8 cellular contexts compared by ENCODE assay signal in the genomic region with DNA sequence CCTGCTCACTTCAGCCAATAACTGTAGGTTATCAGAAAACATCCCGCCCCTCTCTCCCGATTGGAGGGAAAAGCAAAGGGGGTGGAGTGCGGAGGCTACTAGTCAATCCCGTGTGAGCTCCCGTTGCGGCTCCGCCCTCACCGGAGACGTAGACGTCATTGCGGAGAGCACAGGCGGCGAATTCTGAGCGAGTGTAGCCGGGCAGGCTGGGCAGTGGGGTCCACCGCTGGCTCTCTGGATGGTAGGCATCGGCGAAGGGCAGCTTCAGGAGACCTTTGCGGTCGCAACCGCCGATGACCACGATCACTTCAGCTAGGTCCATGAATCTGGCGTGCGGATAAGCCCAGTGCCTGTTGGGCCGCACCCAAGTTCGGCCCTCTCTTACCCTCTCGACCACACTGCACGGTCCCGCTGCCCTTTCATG. TPM values are rescaled to one million over a fixed set of nuclear protein-coding genes. Genes with fewer than 3 reads are reported as not detected.
DNase-seq lines count a peak whose midpoint lies in the region; ATAC-seq, FAIRE-seq and TF ChIP-seq lines count a peak whose summit lies in the region.

No MANE protein-coding gene starts in this region.

- 75% methylated on average over 29 of the region's 30 CpGs for WGBS in K562 (ENCODE audit: insufficient coverage, low coverage, missing lambda C conversion rate)

- no peak overlapping the region for H3K4me2 ChIP-seq in K562 (ENCODE audit: insufficient read depth, low read length)

- no peak overlapping the region for H3K4me3 Mint-ChIP-seq in endothelial cell (ENCODE audit: unreplicated experiment)

- TF ChIP-seq RAD21 in K562 (CRISPR knock-in tag; conservative IDR thresholded peaks at IDR 0.05 in 1 of 2, IDR thresholded peaks at IDR 0.05 in 1 of 2), result no peak

- ATAC-seq in HG03066 (IDR thresholded peaks at IDR 0.05; ENCODE audit: low read depth, unreplicated experiment) (peak; percentile 79), K562 (peak; percentile 70)

- DNase-seq in DMS53 (lab: John Stamatoyannopoulos, UW) (peak; percentile 98), T1000 (lab: John Stamatoyannopoulos, UW) (peak; percentile 91), K562 (ENCODE audit: extremely low read depth in 1 of 4, low spot score in 3 of 4) (peak in 3 of 4 experiments; percentile 65 to 75 (median 68)), iPS-NIHi11 (ENCODE audit: low spot score) (peak; percentile 89), smooth muscle cell of the brain vasculature (ENCODE audit: low read depth, low spot score) (peak; percentile 74), endothelial cell (ENCODE audit: low spot score) (no peak), NCI-H2196 treated with DMSO at 0.1 percent for 48 hours (lab: John Stamatoyannopoulos, UW; ENCODE audit: unreplicated experiment) (no peak)

- in situ Hi-C loops in K562 (cut with MboI), result loop anchor here (25.0 kb wide), 1 partner anchor 434 kb away; no protein-coding TSS in a partner anchor

- no peak for TF ChIP-seq EP300 in K562 (IDR thresholded peaks at IDR 0.05; ENCODE audit: low read length)

- H3K9ac ChIP-seq in K562 (ENCODE audit: insufficient read depth in 1 of 2, low read depth in 2 of 2, low read length in 2 of 2), result no peak overlapping the region; a peak in 1 of 4 replicates

- no peak overlapping the region for H3K27ac Mint-ChIP-seq in endothelial cell (ENCODE audit: unreplicated experiment)

- peaks cover 28% of the 10 kb centered on the region for H3K36me3 Mint-ChIP-seq in endothelial cell (ENCODE audit: low read depth, unreplicated experiment)

- H3K4me1 ChIP-seq in K562 (replicated peaks in 1 of 2; ENCODE audit: control insufficient read depth in 2 of 2, insufficient read depth in 2 of 2, low read length in 2 of 2), result peaks cover 1 to 16% of the 10 kb centered on the region in 2 experiments; a peak in 4 of 5 replicates

- H3K79me2 ChIP-seq in K562 (ENCODE audit: control insufficient read depth, insufficient read depth, low read length), result no peaks in the 10 kb centered on the region

- H3K27me3 ChIP-seq in K562 (ENCODE audit: control insufficient read depth in 2 of 2, insufficient read depth in 2 of 2, low read length in 2 of 2), result peaks cover 4 to 22% of the 10 kb centered on the region in 2 experiments; a peak in 4 of 5 replicates

- H4K20me1 ChIP-seq in K562 (replicated peaks; ENCODE audit: control insufficient read depth, insufficient read depth, low read length), result peaks cover under 1% of the 10 kb centered on the region; the same call in 1 of the 2 replicates

- H2AFZ ChIP-seq in K562 (ENCODE audit: low read depth, low read length), result no peak overlapping the region

- H3K4me3 ChIP-seq in K562, result no peak overlapping the region

- no peak overlapping the region for H3K27ac ChIP-seq in K562 (ENCODE audit: extremely low read depth, low read depth, low read length)

- POLR2A ChIA-PET in K562 (lab: Yijun Ruan, JAX), result interaction anchor here (0.6 kb wide), 1 partner anchor 96 kb away, joined by 3 read pairs; no protein-coding TSS in a partner anchor

- H3K9me3 ChIP-seq in K562 (replicated peaks; ENCODE audit: control insufficient read depth, insufficient read depth, low read depth, low read length), result no peaks in the 10 kb centered on the region

- no peaks in the 10 kb centered on the region for H3K9me1 ChIP-seq in K562 (ENCODE audit: control insufficient read depth, insufficient read depth, low read length)

- H3K27me3 Mint-ChIP-seq in endothelial cell (ENCODE audit: unreplicated experiment), result peaks cover 34% of the 10 kb centered on the region

- intact Hi-C loops in K562 (cut with micrococcal nuclease), result no loop called here

- no peak for TF ChIP-seq POLR2A in K562 (conservative IDR thresholded peaks at IDR 0.05)

- TF ChIP-seq CTCF in K562 (IDR thresholded peaks at IDR 0.05 in 2 of 3, conservative IDR thresholded peaks at IDR 0.05 in 1 of 3; ENCODE audit: insufficient read depth in 2 of 3, low read depth in 1 of 3, low read length in 3 of 3), result no peak
- TF ChIP-seq CTCF in endothelial cell (IDR thresholded peaks at IDR 0.05; ENCODE audit: unreplicated experiment), result no peak

- FAIRE-seq in K562 (lab: Jason Lieb, UNC), result no peak

- no TSS peak for BruUV-seq in K562 (replicated peaks; lab: Mats Ljungman, UMichigan)

- no peaks in the 10 kb centered on the region for H3K36me3 ChIP-seq in K562 (ENCODE audit: control insufficient read depth, insufficient read depth, low read length)

- CTCF ChIA-PET in K562 (lab: Yijun Ruan, JAX; ENCODE audit: low intra/inter-chr PET ratio), result no interaction called here

- no peaks in the 10 kb centered on the region for H3K9me3 Mint-ChIP-seq in endothelial cell (ENCODE audit: unreplicated experiment)

- peaks cover 32% of the 10 kb centered on the region for H3K4me1 Mint-ChIP-seq in endothelial cell (ENCODE audit: unreplicated experiment)

TF ChIP-seq in K562, 482 proteins besides CTCF, POLR2A, EP300 and RAD21 (continues in another document):
- TF ChIP-seq SMARCC2 (IDR thresholded peaks at IDR 0.05; ENCODE audit: low read depth) (no peak), CC2D1A (IDR thresholded peaks at IDR 0.05) (no peak), HNRNPL (IDR thresholded peaks at IDR 0.05; ENCODE audit: low read depth, low read length) (no peak), NFYB (IDR thresholded peaks at IDR 0.05; ENCODE audit: extremely low read depth, insufficient read length) (peak; percentile 31), MTF1 (CRISPR knock-in tag; IDR thresholded peaks at IDR 0.05; ENCODE audit: borderline replicate concordance) (no peak), GABPB2 (CRISPR knock-in tag; conservative IDR thresholded peaks at IDR 0.05) (no peak), MXI1 (IDR thresholded peaks at IDR 0.05; ENCODE audit: low read depth, low read length) (no peak), RFX5 (IDR thresholded peaks at IDR 0.05; ENCODE audit: low read depth, low read length) (no peak)
- TF ChIP-seq, protein P1, sequence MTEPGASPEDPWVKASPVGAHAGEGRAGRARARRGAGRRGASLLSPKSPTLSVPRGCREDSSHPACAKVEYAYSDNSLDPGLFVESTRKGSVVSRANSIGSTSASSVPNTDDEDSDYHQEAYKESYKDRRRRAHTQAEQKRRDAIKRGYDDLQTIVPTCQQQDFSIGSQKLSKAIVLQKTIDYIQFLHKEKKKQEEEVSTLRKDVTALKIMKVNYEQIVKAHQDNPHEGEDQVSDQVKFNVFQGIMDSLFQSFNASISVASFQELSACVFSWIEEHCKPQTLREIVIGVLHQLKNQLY (CRISPR knock-in tag; conservative IDR thresholded peaks at IDR 0.05), result no peak

RNA-seq across cellular contexts. Expression of a gene that starts 4.7 kb away (rescaled TPM):
- not detected in 2 replicates for total RNA-seq in K562 (2011; cell fraction: chromatin; rRNA removed; ENCODE audit: low replicate concordance)
- not detected in 2 replicates for total RNA-seq in K562 (2011; cell fraction: nucleolus; rRNA removed)
- not detected in 2 replicates for total RNA-seq in K562 (2011; cell fraction: nucleoplasm; rRNA removed)
- not detected in 2 replicates for total RNA-seq in K562 (2014; rRNA removed)
- total RNA-seq in K562 (2014; rRNA removed; fragmentation: Illumina TruSeq; extraction: Trizol), result not detected in 2 replicates
- total RNA-seq in K562 (2015; rRNA removed; fragmentation: Illumina TruSeq; extraction: Trizol), result not detected in 2 replicates
- not detected in 2 replicates for total RNA-seq in K562 (2021)
- polyA plus RNA-seq in K562 (2011; rRNA removed), result not detected in 2 replicates
- not detected in 2 replicates for polyA plus RNA-seq in K562 (2011; cell fraction: cytosol; rRNA removed)
- polyA plus RNA-seq in K562 (2011; cell fraction: nucleus; rRNA removed), result not detected in 2 replicates
- polyA plus RNA-seq in K562 (2012), result 0.05 and 0.10 TPM in 2 replicates
- not detected in 2 replicates for polyA plus RNA-seq in K562 (2014; fragmentation: Illumina TruSeq; extraction: Trizol)
- not detected for polyA plus RNA-seq in K562 (2014; fragmentation: Nextera tagmentation; extraction: Ambion mirVana)
- polyA plus RNA-seq in K562 (2014; rRNA removed), result not detected in 2 replicates
- polyA minus RNA-seq in K562 (2011; rRNA and poly(A)+ RNA removed), result not detected in 2 replicates
- polyA minus RNA-seq in K562 (2011; cell fraction: cytosol; rRNA and poly(A)+ RNA removed), result 1.5 TPM in 1 of 2 replicates, not detected in the other
- not detected in 2 replicates for polyA minus RNA-seq in K562 (2011; cell fraction: nucleus; rRNA and poly(A)+ RNA removed)
- total RNA-seq in endothelial cell (ENCODE audit: unreplicated experiment), result 2.8 TPM

RNA-seq across cellular contexts. Expression of a gene that starts 29.0 kb away (rescaled TPM):
- 368 and 416 TPM in 2 replicates for total RNA-seq in K562 (2011; cell fraction: chromatin; rRNA removed; ENCODE audit: low replicate concordance)
- total RNA-seq in K562 (2011; cell fraction: nucleolus; rRNA removed), result 577 and 735 TPM in 2 replicates
- total RNA-seq in K562 (2011; cell fraction: nucleoplasm; rRNA removed), result 828 and 1,575 TPM in 2 replicates
- total RNA-seq in K562 (2014; rRNA removed) (2,700 and 3,102 TPM in 2 replicates), K562 (2014; rRNA removed; fragmentation: Illumina TruSeq; extraction: Trizol) (3,530 and 3,738 TPM in 2 replicates), K562 (2015; rRNA removed; fragmentation: Illumina TruSeq; extraction: Trizol) (3,411 and 3,679 TPM in 2 replicates), K562 (2021) (3,592 and 3,622 TPM in 2 replicates), endothelial cell (ENCODE audit: unreplicated experiment) (3,784 TPM)
- polyA plus RNA-seq in K562 (2011; rRNA removed) (3,472 and 4,261 TPM in 2 replicates), K562 (2014; fragmentation: Illumina TruSeq; extraction: Trizol) (4,042 and 4,231 TPM in 2 replicates), K562 (2014; fragmentation: Nextera tagmentation; extraction: Ambion mirVana) (1,000 to 10,000 TPM; 5,693 to 5,771 TPM), K562 (2014; rRNA removed) (3,097 and 3,731 TPM in 2 replicates)
- polyA plus RNA-seq in K562 (2011; cell fraction: cytosol; rRNA removed), result 3,466 and 4,968 TPM in 2 replicates
- polyA plus RNA-seq in K562 (2011; cell fraction: nucleus; rRNA removed), result 1,428 and 2,203 TPM in 2 replicates
- polyA plus RNA-seq in K562 (2012), result 4,980 and 5,479 TPM in 2 replicates
- polyA minus RNA-seq in K562 (2011; rRNA and poly(A)+ RNA removed), result 1,903 and 2,025 TPM in 2 replicates
- polyA minus RNA-seq in K562 (2011; cell fraction: cytosol; rRNA and poly(A)+ RNA removed), result 774 and 918 TPM in 2 replicates
- polyA minus RNA-seq in K562 (2011; cell fraction: nucleus; rRNA and poly(A)+ RNA removed), result 197 and 395 TPM in 2 replicates

Comparison
In these comparisons a context has a peak if more than half of its experiments do, and no peak if none do; other contexts are left out.
1. DNase-seq: peak in DMS53 (single experiment), T1000 (single experiment), K562 (3 of 4), iPS-NIHi11 (single experiment) and smooth muscle cell of the brain vasculature (single experiment); none in endothelial cell (single experiment) and NCI-H2196 treated with DMSO at 0.1 percent for 48 hours (single experiment).